ENCODE assay signal across 1 cellular context in the genomic region with DNA sequence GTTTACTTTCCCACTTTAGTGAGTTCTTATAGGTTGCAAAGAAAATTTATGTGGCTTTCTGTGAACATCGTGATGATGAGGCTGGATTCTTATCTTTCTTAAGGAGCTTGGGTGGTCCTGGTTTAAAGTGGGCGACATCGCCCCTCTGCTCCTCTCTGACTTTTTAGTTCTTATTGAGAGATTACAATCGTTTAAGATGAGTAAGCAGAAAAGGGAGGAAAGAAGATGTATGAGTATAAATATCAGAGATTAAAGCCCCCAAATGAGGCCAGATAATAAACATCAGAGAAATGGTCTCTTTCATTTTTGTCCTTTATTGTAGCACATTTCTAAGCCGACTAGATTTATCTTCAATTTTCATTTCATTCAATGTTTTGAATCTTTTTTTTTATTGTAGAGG.
TF ChIP-seq lines count a peak whose summit lies in the region.

No MANE protein-coding gene starts in this region.

TF ChIP-seq in K562, 482 proteins besides CTCF, POLR2A, EP300 and RAD21 (continued from another document):
- TF ChIP-seq, protein P1, sequence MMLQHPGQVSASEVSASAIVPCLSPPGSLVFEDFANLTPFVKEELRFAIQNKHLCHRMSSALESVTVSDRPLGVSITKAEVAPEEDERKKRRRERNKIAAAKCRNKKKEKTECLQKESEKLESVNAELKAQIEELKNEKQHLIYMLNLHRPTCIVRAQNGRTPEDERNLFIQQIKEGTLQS (IDR thresholded peaks at IDR 0.05): no peak
- TF ChIP-seq, protein P1 (CRISPR knock-in tag; conservative IDR thresholded peaks at IDR 0.05): no peak
- TF ChIP-seq ZNF668 (CRISPR knock-in tag; IDR thresholded peaks at IDR 0.05) (no peak), CREM (IDR thresholded peaks at IDR 0.05; ENCODE audit: low read depth) (no peak), C11orf30 (IDR thresholded peaks at IDR 0.05; ENCODE audit: low read depth) (peak; percentile 70), MAFF (IDR thresholded peaks at IDR 0.05; ENCODE audit: low read length) (peak; percentile 26; the same call in 1 of the 2 replicates), CBFB (CRISPR knock-in tag; IDR thresholded peaks at IDR 0.05) (no peak), HDAC3 (IDR thresholded peaks at IDR 0.05; ENCODE audit: borderline replicate concordance, partially characterized antibody) (no peak), HEY1 (CRISPR knock-in tag; IDR thresholded peaks at IDR 0.05; ENCODE audit: borderline replicate concordance) (no peak), HMGN3 (IDR thresholded peaks at IDR 0.05; ENCODE audit: borderline replicate concordance, extremely low read depth, insufficient read length, low read depth, low read length) (no peak), ZNF232 (CRISPR knock-in tag; IDR thresholded peaks at IDR 0.05) (no peak), ZNF212 (CRISPR knock-in tag; IDR thresholded peaks at IDR 0.05) (no peak), ZNF316 (IDR thresholded peaks at IDR 0.05) (peak; percentile 81), CBX5 (IDR thresholded peaks at IDR 0.05; ENCODE audit: borderline replicate concordance, low read depth) (no peak), HOXB6 (CRISPR knock-in tag; IDR thresholded peaks at IDR 0.05; ENCODE audit: borderline replicate concordance) (no peak), MAFG (tag; conservative IDR thresholded peaks at IDR 0.05) (peak; percentile 73), NFE2 (IDR thresholded peaks at IDR 0.05; ENCODE audit: low read depth) (peak; percentile 42; the same call in 1 of the 2 replicates)
- TF ChIP-seq, protein P2, sequence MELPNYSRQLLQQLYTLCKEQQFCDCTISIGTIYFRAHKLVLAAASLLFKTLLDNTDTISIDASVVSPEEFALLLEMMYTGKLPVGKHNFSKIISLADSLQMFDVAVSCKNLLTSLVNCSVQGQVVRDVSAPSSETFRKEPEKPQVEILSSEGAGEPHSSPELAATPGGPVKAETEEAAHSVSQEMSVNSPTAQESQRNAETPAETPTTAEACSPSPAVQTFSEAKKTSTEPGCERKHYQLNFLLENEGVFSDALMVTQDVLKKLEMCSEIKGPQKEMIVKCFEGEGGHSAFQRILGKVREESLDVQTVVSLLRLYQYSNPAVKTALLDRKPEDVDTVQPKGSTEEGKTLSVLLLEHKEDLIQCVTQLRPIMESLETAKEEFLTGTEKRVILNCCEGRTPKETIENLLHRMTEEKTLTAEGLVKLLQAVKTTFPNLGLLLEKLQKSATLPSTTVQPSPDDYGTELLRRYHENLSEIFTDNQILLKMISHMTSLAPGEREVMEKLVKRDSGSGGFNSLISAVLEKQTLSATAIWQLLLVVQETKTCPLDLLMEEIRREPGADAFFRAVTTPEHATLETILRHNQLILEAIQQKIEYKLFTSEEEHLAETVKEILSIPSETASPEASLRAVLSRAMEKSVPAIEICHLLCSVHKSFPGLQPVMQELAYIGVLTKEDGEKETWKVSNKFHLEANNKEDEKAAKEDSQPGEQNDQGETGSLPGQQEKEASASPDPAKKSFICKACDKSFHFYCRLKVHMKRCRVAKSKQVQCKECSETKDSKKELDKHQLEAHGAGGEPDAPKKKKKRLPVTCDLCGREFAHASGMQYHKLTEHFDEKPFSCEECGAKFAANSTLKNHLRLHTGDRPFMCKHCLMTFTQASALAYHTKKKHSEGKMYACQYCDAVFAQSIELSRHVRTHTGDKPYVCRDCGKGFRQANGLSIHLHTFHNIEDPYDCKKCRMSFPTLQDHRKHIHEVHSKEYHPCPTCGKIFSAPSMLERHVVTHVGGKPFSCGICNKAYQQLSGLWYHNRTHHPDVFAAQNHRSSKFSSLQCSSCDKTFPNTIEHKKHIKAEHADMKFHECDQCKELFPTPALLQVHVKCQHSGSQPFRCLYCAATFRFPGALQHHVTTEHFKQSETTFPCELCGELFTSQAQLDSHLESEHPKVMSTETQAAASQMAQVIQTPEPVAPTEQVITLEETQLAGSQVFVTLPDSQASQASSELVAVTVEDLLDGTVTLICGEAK (IDR thresholded peaks at IDR 0.05): no peak
- TF ChIP-seq, protein P2 (CRISPR knock-in tag; IDR thresholded peaks at IDR 0.05): no peak
- TF ChIP-seq, protein P3, sequence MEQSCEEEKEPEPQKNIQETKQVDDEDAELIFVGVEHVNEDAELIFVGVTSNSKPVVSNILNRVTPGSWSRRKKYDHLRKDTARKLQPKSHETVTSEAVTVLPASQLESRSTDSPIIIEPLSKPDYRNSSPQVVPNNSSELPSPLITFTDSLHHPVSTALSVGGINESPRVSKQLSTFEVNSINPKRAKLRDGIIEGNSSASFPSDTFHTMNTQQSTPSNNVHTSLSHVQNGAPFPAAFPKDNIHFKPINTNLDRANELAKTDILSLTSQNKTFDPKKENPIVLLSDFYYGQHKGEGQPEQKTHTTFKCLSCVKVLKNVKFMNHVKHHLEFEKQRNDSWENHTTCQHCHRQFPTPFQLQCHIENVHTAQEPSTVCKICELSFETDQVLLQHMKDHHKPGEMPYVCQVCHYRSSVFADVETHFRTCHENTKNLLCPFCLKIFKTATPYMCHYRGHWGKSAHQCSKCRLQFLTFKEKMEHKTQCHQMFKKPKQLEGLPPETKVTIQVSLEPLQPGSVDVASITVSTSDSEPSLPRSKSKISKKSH (CRISPR knock-in tag; IDR thresholded peaks at IDR 0.05): no peak
